In genomic region chr18:52367962-52368745, GRCh38 we compare ENCODE assay signal across 19 cellular contexts. TPM values are rescaled to one million over a fixed set of nuclear protein-coding genes. Genes with fewer than 3 reads are reported as not detected.
DNase-seq lines count a peak whose midpoint lies in the region; FAIRE-seq and TF ChIP-seq lines count a peak whose summit lies in the region.
"Had no signal": no experiment of that assay in that cellular context is flagged by ENCODE, and none has a peak within 500 bp of the region (broad histone marks: within the 10 kb centered on the region; RNA-seq: fewer than 3 reads in every experiment).

No MANE protein-coding gene starts in this region.

- H3K36me3 ChIP-seq in OCI-LY3 (replicated peaks; ENCODE audit: low read depth, low read length), result no peaks in the 10 kb centered on the region
- H3K36me3 ChIP-seq: BE2C had no signal

- TF ChIP-seq CTCF in D721Med (IDR thresholded peaks at IDR 0.05; ENCODE audit: insufficient read depth, missing control alignments), result no peak
- TF ChIP-seq CTCF in OCI-LY3 (IDR thresholded peaks at IDR 0.05; ENCODE audit: low read depth, low read length), result no peak
- TF ChIP-seq CTCF in progenitor cell of endocrine pancreas (IDR thresholded peaks at IDR 0.05; ENCODE audit: unreplicated experiment), result no peak

- peaks cover 2% of the 10 kb centered on the region for H3K36me3 Mint-ChIP-seq in progenitor cell of endocrine pancreas (ENCODE audit: insufficient read depth)
- H3K36me3 Mint-ChIP-seq: CD4-positive, alpha-beta memory T cell had no signal

- H3K4me1 ChIP-seq in OCI-LY3 (ENCODE audit: low read length), result peaks cover 7% of the 10 kb centered on the region
- H3K4me1 ChIP-seq: BE2C had no signal

- no peaks in the 10 kb centered on the region for H3K27me3 ChIP-seq in OCI-LY3 (ENCODE audit: low read depth, low read length)
- H3K27me3 ChIP-seq: BE2C had no signal

- H3K27ac ChIP-seq in OCI-LY3 (ENCODE audit: low read length), result no peak overlapping the region
- H3K27ac ChIP-seq: C4-2B, GM23248, KMS-11 had no signal

- no peaks in the 10 kb centered on the region for H3K9me3 ChIP-seq in OCI-LY3 (ENCODE audit: insufficient read depth, low read length)
- H3K9me3 ChIP-seq: BE2C had no signal

- peak overlapping the region; percentile 15; the same call in 1 of the 2 replicates for H3K4me2 ChIP-seq in OCI-LY3 (ENCODE audit: low read length)
- H3K4me2 ChIP-seq: KMS-11 had no signal

- peak; percentile 21 for FAIRE-seq in D721Med (lab: Jason Lieb, UNC)
- FAIRE-seq: A204.1, HepG2 had no signal

- no peak overlapping the region for H3K4me3 ChIP-seq in OCI-LY3 (ENCODE audit: low read length)
- H3K4me3 ChIP-seq: GM23248 had no signal

- peaks cover 25% of the 10 kb centered on the region for H3K4me1 Mint-ChIP-seq in progenitor cell of endocrine pancreas (ENCODE audit: low read depth)
- H3K4me1 Mint-ChIP-seq: CD4-positive, alpha-beta memory T cell had no signal

- H3K9ac ChIP-seq in OCI-LY3 (ENCODE audit: low read length), result no peak overlapping the region
- H3K9ac ChIP-seq: GM23248, KMS-11 had no signal

- DNase-seq in D721Med (ENCODE audit: insufficient read length, low spot score) (no peak), HT1080 (ENCODE audit: low read depth) (peak; percentile 53), progenitor cell of endocrine pancreas (ENCODE audit: low spot score, unreplicated experiment) (no peak), activated gamma-delta T cell treated with Interleukin-2 at 50 U/mL for 16 hours (no peak), A172 (ENCODE audit: low spot score) (no peak), NCI-H524 treated with DMSO at 0.1 percent for 48 hours (lab: John Stamatoyannopoulos, UW) (no peak)
- DNase-seq: BE2C; CD4-positive, alpha-beta memory T cell; DMS153; DND-41; GDM1; GM23248; H7 had no signal

- H3K27ac Mint-ChIP-seq in progenitor cell of endocrine pancreas, result peak overlapping the region; percentile 67
- H3K27ac Mint-ChIP-seq: CD4-positive, alpha-beta memory T cell had no signal

- H3K79me2 ChIP-seq in OCI-LY3 (ENCODE audit: low read length), result no peaks in the 10 kb centered on the region

- no peaks in the 10 kb centered on the region for H3K27me3 Mint-ChIP-seq in progenitor cell of endocrine pancreas
- H3K27me3 Mint-ChIP-seq: CD4-positive, alpha-beta memory T cell had no signal

- no peaks in the 10 kb centered on the region for H4K20me1 ChIP-seq in OCI-LY3 (ENCODE audit: insufficient read depth, low read length)

- peaks cover 7% of the 10 kb centered on the region for H3K9me3 Mint-ChIP-seq in progenitor cell of endocrine pancreas (ENCODE audit: low read depth)

- H2AFZ ChIP-seq in OCI-LY3 (ENCODE audit: low read depth, low read length), result peak overlapping the region; percentile 28; the same call in 1 of the 2 replicates
- H2AFZ ChIP-seq: GM23248 had no signal

- H3K4me3 Mint-ChIP-seq in progenitor cell of endocrine pancreas (ENCODE audit: low read depth), result no peak overlapping the region
- H3K4me3 Mint-ChIP-seq: CD4-positive, alpha-beta memory T cell had no signal

RNA-seq across cellular contexts. Expression of gene DCC, which starts 28.2 kb away (rescaled TPM):
- total RNA-seq in HT1080 (2014; rRNA removed; shearing (Covaris generic)), result 14.1 and 15.7 TPM in 2 replicates
- 0.48 and 0.77 TPM in 2 replicates for polyA plus RNA-seq in HT1080 (2015; cell fraction: cytosol; rRNA removed)
- polyA plus RNA-seq in HT1080 (2015; cell fraction: nucleus; rRNA removed), result 2.9 and 6.4 TPM in 2 replicates
- total RNA-seq in progenitor cell of endocrine pancreas, result 8.4 and 10.1 TPM in 2 replicates
- total RNA-seq in A172 (2014; rRNA removed; shearing (Covaris generic)), result 0.03 and 0.24 TPM in 2 replicates
- total RNA-seq: CD4-positive, alpha-beta memory T cell; GM23248; HepG2; HT-29 had no signal
- polyA plus RNA-seq: CD4-positive, alpha-beta memory T cell; GM23248; HepG2 had no signal
